ENCODE assay signal across 8 cellular contexts in genomic region chr1:155324717-155325595, GRCh38. TPM values are rescaled to one million over a fixed set of nuclear protein-coding genes. Genes with fewer than 3 reads are reported as not detected.
DNase-seq lines count a peak whose midpoint lies in the region; ATAC-seq and TF ChIP-seq lines count a peak whose summit lies in the region.

No MANE protein-coding gene starts in this region.

- H3K9me3 Mint-ChIP-seq in activated T-cell treated with anti-CD3 and anti-CD28 coated beads, Interleukin-2, amount 50 U/mL, for 4 hours = no peaks in the 10 kb centered on the region

- H2BK12ac ChIP-seq in neuronal stem cell (ENCODE audit: low read length) = peak overlapping the region; percentile 41

- H3K4me3 Mint-ChIP-seq in activated T-cell treated with anti-CD3 and anti-CD28 coated beads, Interleukin-2, amount 50 U/mL, for 4 hours = peak overlapping the region; percentile 82

- H3K4me3 ChIP-seq in AG10803 (ENCODE audit: low read length) (peak overlapping the region; percentile 93), gastroesophageal sphincter (peak overlapping the region; percentile 81 to 92), neuronal stem cell (ENCODE audit: low read length in 2 of 2) (peak overlapping the region; percentile 76 to 90)

- H3K79me1 ChIP-seq in neuronal stem cell (ENCODE audit: low read depth, low read length) = peaks cover 19% of the 10 kb centered on the region

- H3K14ac ChIP-seq in neuronal stem cell (ENCODE audit: low read length) = peak overlapping the region; percentile 94

- H2AK5ac ChIP-seq in neuronal stem cell (ENCODE audit: low read depth, low read length) = peak overlapping the region; percentile 98

- peak overlapping the region; percentile 96 for H3K23ac ChIP-seq in neuronal stem cell (ENCODE audit: low read depth, low read length, poor library complexity)

- TF ChIP-seq CTCF in AG10803 (conservative IDR thresholded peaks at IDR 0.05; ENCODE audit: low read length) (peak; percentile 49), GM12874 (IDR thresholded peaks at IDR 0.05; ENCODE audit: insufficient read depth, low read depth, low read length) (peak; percentile 61), gastroesophageal sphincter (IDR thresholded peaks at IDR 0.05) (peak in 3 of 4 experiments; percentile 23 to 63 (median 47))

- DNase-seq in AG10803 (ENCODE audit: low read depth) (peak; percentile 36), NCI-H2107 treated with DMSO at 0.1 percent for 48 hours (lab: John Stamatoyannopoulos, UW; ENCODE audit: unreplicated experiment) (peak; percentile 69), neuronal stem cell (ENCODE audit: low spot score) (no peak), HPDE6-E6E7 (ENCODE audit: extremely low spot score) (no peak)
- no peak for DNase-seq in activated T-cell treated with anti-CD3 and anti-CD28 coated beads, Interleukin-2, amount 50 U/mL, for 4 hours

- peak overlapping the region; percentile 53 for H3K4ac ChIP-seq in neuronal stem cell (ENCODE audit: low read length)

- 0 to 1% methylated on average over 5 to 12 of the region's 59 CpGs for WGBS in gastroesophageal sphincter (ENCODE audit: low coverage in 1 of 2), 2 donors
- WGBS in neuronal stem cell (ENCODE audit: extremely low coverage in 2 of 2, insufficient read length in 2 of 2, insufficient replicate concordance in 1 of 2), 2 donors = no CpG with 5 or more reads among the region's 59 CpGs

- H3K27ac ChIP-seq in gastroesophageal sphincter (peak overlapping the region; percentile 68 to 99 (median 98)), neuronal stem cell (replicated peaks; ENCODE audit: low read length) (peak overlapping the region; percentile 75)

- no peaks in the 10 kb centered on the region for H3K27me3 Mint-ChIP-seq in activated T-cell treated with anti-CD3 and anti-CD28 coated beads, Interleukin-2, amount 50 U/mL, for 4 hours (ENCODE audit: low read depth)

- H2BK15ac ChIP-seq in neuronal stem cell (ENCODE audit: low read length) = peak overlapping the region; percentile 97

- no peaks in the 10 kb centered on the region for H3K27me3 ChIP-seq in gastroesophageal sphincter
- no peaks in the 10 kb centered on the region for H3K27me3 ChIP-seq in neuronal stem cell (ENCODE audit: control insufficient read depth in 3 of 3, insufficient read depth in 3 of 3, low read depth in 1 of 3, low read length in 3 of 3)

- peak overlapping the region; percentile 92 for H2AFZ ChIP-seq in neuronal stem cell (ENCODE audit: low read length)

- peak overlapping the region; percentile 98 for H3K9ac ChIP-seq in neuronal stem cell (ENCODE audit: low read depth, low read length, poor library complexity)

- H3K4me2 ChIP-seq in neuronal stem cell (ENCODE audit: insufficient read depth, low read length, poor library complexity, severe bottlenecking) = peak overlapping the region; percentile 96

- H3K9me3 ChIP-seq in gastroesophageal sphincter (no peaks in the 10 kb centered on the region), neuronal stem cell (replicated peaks in 1 of 2; ENCODE audit: control insufficient read depth in 2 of 2, insufficient read depth in 1 of 2, low read depth in 1 of 2, low read length in 2 of 2) (no peaks in the 10 kb centered on the region)

- TF ChIP-seq POLR2A in gastroesophageal sphincter (IDR thresholded peaks at IDR 0.05) = no peak

- no peak for TF ChIP-seq EP300 in gastroesophageal sphincter (IDR thresholded peaks at IDR 0.05)

- ATAC-seq in activated T-cell treated with anti-CD3 and anti-CD28 coated beads, Interleukin-2, amount 50 U/mL, for 4 hours = peak in 1 of 2 donors; percentile 0
- ATAC-seq in gastroesophageal sphincter = no peak
- ATAC-seq in HG03139 (IDR thresholded peaks at IDR 0.05; ENCODE audit: unreplicated experiment) = no peak

- H3K36me3 Mint-ChIP-seq in activated T-cell treated with anti-CD3 and anti-CD28 coated beads, Interleukin-2, amount 50 U/mL, for 4 hours (ENCODE audit: insufficient read depth) = no peaks in the 10 kb centered on the region

- peak overlapping the region; percentile 53 for H2BK5ac ChIP-seq in neuronal stem cell (ENCODE audit: low read length)

- H4K91ac ChIP-seq in neuronal stem cell (ENCODE audit: low read depth, low read length, poor library complexity) = peak overlapping the region; percentile 72

- H2BK120ac ChIP-seq in neuronal stem cell (ENCODE audit: low read depth, low read length) = peak overlapping the region; percentile 5

- H3K36me3 ChIP-seq in gastroesophageal sphincter (peaks cover 0 to 40% of the 10 kb centered on the region in 2 donors), neuronal stem cell (replicated peaks in 1 of 2; ENCODE audit: control insufficient read depth in 2 of 2, insufficient read depth in 2 of 2, low read length in 2 of 2) (peaks cover 21 to 60% of the 10 kb centered on the region in 2 donors)

- H3K4me1 ChIP-seq in gastroesophageal sphincter (peaks cover 0 to 60% (median 21%) of the 10 kb centered on the region in 3 donors), neuronal stem cell (ENCODE audit: control insufficient read depth in 2 of 2, insufficient read depth in 1 of 2, low read depth in 1 of 2, low read length in 2 of 2) (peaks cover 23 to 24% of the 10 kb centered on the region in 2 donors)

- peaks cover 27% of the 10 kb centered on the region for H3K4me1 Mint-ChIP-seq in activated T-cell treated with anti-CD3 and anti-CD28 coated beads, Interleukin-2, amount 50 U/mL, for 4 hours (ENCODE audit: low read depth)

- H3K18ac ChIP-seq in neuronal stem cell (ENCODE audit: low read length) = peak overlapping the region; percentile 96

- H4K8ac ChIP-seq in neuronal stem cell (ENCODE audit: low read depth, low read length) = peak overlapping the region; percentile 96

RNA-seq across cellular contexts. Expression of gene RUSC1, which starts 4.3 kb away (rescaled TPM):
- 10 to 100 TPM; 28.1 to 31.9 (median 30.2) TPM for total RNA-seq in activated T-cell treated with anti-CD3 and anti-CD28 coated beads, Interleukin-2, amount 50 U/mL, for 4 hours
- total RNA-seq in gastroesophageal sphincter = 10 to 100 TPM; 10.8 to 34.2 (median 24.4) TPM
- 30.3 TPM for polyA plus RNA-seq in neuronal stem cell (2013, experiment 1 of 2)
- 29.9 TPM for polyA plus RNA-seq in neuronal stem cell (2013, experiment 2 of 2)

RNA-seq across cellular contexts. Expression of gene FDPS, which starts 16.3 kb away (rescaled TPM):
- total RNA-seq in activated T-cell treated with anti-CD3 and anti-CD28 coated beads, Interleukin-2, amount 50 U/mL, for 4 hours = 100 to 1,000 TPM; 185 to 214 (median 189) TPM
- 100 to 1,000 TPM in 1 of 4 donors, 10 to 100 TPM in 3; 71.2 to 125 (median 81.0) TPM for total RNA-seq in gastroesophageal sphincter
- 384 TPM for polyA plus RNA-seq in neuronal stem cell (2013, experiment 1 of 2)
- polyA plus RNA-seq in neuronal stem cell (2013, experiment 2 of 2) = 359 TPM

RNA-seq across cellular contexts. Expression of gene PKLR, which starts 23.7 kb away (rescaled TPM):
- total RNA-seq in activated T-cell treated with anti-CD3 and anti-CD28 coated beads, Interleukin-2, amount 50 U/mL, for 4 hours = under 1 TPM in 2 of 3 donors, not detected in 1; 0.13 to 0.14 TPM
- total RNA-seq in gastroesophageal sphincter = not detected
- 0.06 TPM for polyA plus RNA-seq in neuronal stem cell (2013, experiment 1 of 2)
- 0.06 TPM for polyA plus RNA-seq in neuronal stem cell (2013, experiment 2 of 2)

RNA-seq across cellular contexts. Expression of gene HCN3, which starts 47.7 kb away (rescaled TPM):
- total RNA-seq in activated T-cell treated with anti-CD3 and anti-CD28 coated beads, Interleukin-2, amount 50 U/mL, for 4 hours = 1 to 10 TPM; 1.1 to 1.3 (median 1.3) TPM
- 1 to 10 TPM in 3 of 4 donors, under 1 TPM in 1; 0.47 to 2.2 (median 1.6) TPM for total RNA-seq in gastroesophageal sphincter
- polyA plus RNA-seq in neuronal stem cell (2013, experiment 1 of 2) = 2.9 TPM
- 2.9 TPM for polyA plus RNA-seq in neuronal stem cell (2013, experiment 2 of 2)

RNA-seq across cellular contexts. Expression of gene CLK2, which starts 51.7 kb away (rescaled TPM):
- total RNA-seq in activated T-cell treated with anti-CD3 and anti-CD28 coated beads, Interleukin-2, amount 50 U/mL, for 4 hours = 10 to 100 TPM; 64.2 to 68.4 (median 66.3) TPM
- total RNA-seq in gastroesophageal sphincter = 10 to 100 TPM; 14.4 to 51.4 (median 32.9) TPM
- 55.4 TPM for polyA plus RNA-seq in neuronal stem cell (2013, experiment 1 of 2)
- polyA plus RNA-seq in neuronal stem cell (2013, experiment 2 of 2) = 54.0 TPM

Comparison
In these comparisons a context has a peak if more than half of its experiments do, and no peak if none do; other contexts are left out.
1. DNase-seq: peak in AG10803 (single experiment) and NCI-H2107 treated with DMSO at 0.1 percent for 48 hours (single experiment); none in activated T-cell treated with anti-CD3 and anti-CD28 coated beads, Interleukin-2, amount 50 U/mL, for 4 hours (single experiment), neuronal stem cell (single experiment) and HPDE6-E6E7 (single experiment).
2. Peak in every context shown above with its lines, with median percentiles within 50 percentile points of each other: H3K4me3 ChIP-seq and CTCF ChIP-seq.